1 cellular context compared by ENCODE assay signal in genomic region chr20:4136078-4136966, GRCh38.
TF ChIP-seq lines count a peak whose summit lies in the region.

No MANE protein-coding gene starts in this region.

TF ChIP-seq in HepG2, 621 proteins besides CTCF, POLR2A, EP300 and RAD21 (continued from another document and continues in another):
- TF ChIP-seq ZFP36 (IDR thresholded peaks at IDR 0.05; ENCODE audit: borderline replicate concordance, low read depth, low read length, partially characterized antibody): no peak
- no peak for TF ChIP-seq ZNF557 (CRISPR knock-in tag; IDR thresholded peaks at IDR 0.05)
- TF ChIP-seq KLF9 (CRISPR knock-in tag; IDR thresholded peaks at IDR 0.05; ENCODE audit: low read depth): no peak
- TF ChIP-seq ZNF83 (CRISPR knock-in tag; IDR thresholded peaks at IDR 0.05; ENCODE audit: borderline replicate concordance): no peak
- no peak for TF ChIP-seq NFE2L2 (IDR thresholded peaks at IDR 0.05; ENCODE audit: low read length)
- TF ChIP-seq FOXM1 (CRISPR knock-in tag; IDR thresholded peaks at IDR 0.05): no peak
- no peak for TF ChIP-seq ZNF7 (CRISPR knock-in tag; IDR thresholded peaks at IDR 0.05)
- TF ChIP-seq FOXA3 (CRISPR knock-in tag; IDR thresholded peaks at IDR 0.05): peak; percentile 78
- TF ChIP-seq RXRA (CRISPR knock-in tag; IDR thresholded peaks at IDR 0.05): peak; percentile 66
- TF ChIP-seq PLSCR1 (CRISPR knock-in tag; IDR thresholded peaks at IDR 0.05; ENCODE audit: borderline replicate concordance): no peak
- no peak for TF ChIP-seq PAX8 (CRISPR knock-in tag; IDR thresholded peaks at IDR 0.05; ENCODE audit: borderline replicate concordance)
- no peak for TF ChIP-seq CREM (IDR thresholded peaks at IDR 0.05)
- TF ChIP-seq CREM (CRISPR knock-in tag; IDR thresholded peaks at IDR 0.05): no peak
- peak; percentile 42; the same call in 1 of the 2 replicates for TF ChIP-seq HDAC2 (CRISPR knock-in tag; IDR thresholded peaks at IDR 0.05)
- no peak for TF ChIP-seq SCMH1 (CRISPR knock-in tag; IDR thresholded peaks at IDR 0.05; ENCODE audit: borderline replicate concordance)
- TF ChIP-seq ZUFSP (CRISPR knock-in tag; IDR thresholded peaks at IDR 0.05; ENCODE audit: borderline replicate concordance): no peak
- TF ChIP-seq ATF1 (CRISPR knock-in tag; IDR thresholded peaks at IDR 0.05): no peak
- TF ChIP-seq HMG20B (CRISPR knock-in tag; conservative IDR thresholded peaks at IDR 0.05): 0 out of 2 replicates have a peak, but pooled peaks have one; percentile 28
- TF ChIP-seq CEBPG (CRISPR knock-in tag; IDR thresholded peaks at IDR 0.05): peak; percentile 88
- TF ChIP-seq ZNF710 (CRISPR knock-in tag; IDR thresholded peaks at IDR 0.05; ENCODE audit: borderline replicate concordance): 0 out of 2 replicates have a peak, but pooled peaks have one; percentile 70
- TF ChIP-seq ZNF362 (CRISPR knock-in tag; IDR thresholded peaks at IDR 0.05; ENCODE audit: borderline replicate concordance): no peak; the same call in 1 of the 2 replicates
- TF ChIP-seq ZNF629 (CRISPR knock-in tag; conservative IDR thresholded peaks at IDR 0.05): no peak
- TF ChIP-seq ARNTL (CRISPR knock-in tag; IDR thresholded peaks at IDR 0.05): no peak
- 0 out of 2 replicates have a peak, but pooled peaks have one; percentile 2 for TF ChIP-seq ZNF546 (CRISPR knock-in tag; conservative IDR thresholded peaks at IDR 0.05)
- TF ChIP-seq ZNF280B (CRISPR knock-in tag; IDR thresholded peaks at IDR 0.05; ENCODE audit: borderline replicate concordance): 0 out of 2 replicates have a peak, but pooled peaks have one; percentile 42
- peak; percentile 90 for TF ChIP-seq PTBP1 (IDR thresholded peaks at IDR 0.05; ENCODE audit: low read depth, low read length, poor library complexity, severe bottlenecking)
- 0 out of 2 replicates have a peak, but pooled peaks have one; percentile 20 for TF ChIP-seq YEATS2 (CRISPR knock-in tag; IDR thresholded peaks at IDR 0.05; ENCODE audit: borderline replicate concordance)
- no peak for TF ChIP-seq ZNF784 (CRISPR knock-in tag; IDR thresholded peaks at IDR 0.05; ENCODE audit: borderline replicate concordance)
- TF ChIP-seq ARID2 (CRISPR knock-in tag; IDR thresholded peaks at IDR 0.05; ENCODE audit: borderline replicate concordance): no peak
- TF ChIP-seq HNF4G (IDR thresholded peaks at IDR 0.05; ENCODE audit: borderline replicate concordance, low read depth, low read length): no peak
- no peak for TF ChIP-seq HNF4G (CRISPR knock-in tag; IDR thresholded peaks at IDR 0.05; ENCODE audit: borderline replicate concordance, low read depth)
- no peak for TF ChIP-seq NBN (conservative IDR thresholded peaks at IDR 0.05)
- no peak for TF ChIP-seq ZNF749 (CRISPR knock-in tag; IDR thresholded peaks at IDR 0.05; ENCODE audit: borderline replicate concordance)
- peak; percentile 62 for TF ChIP-seq ZBTB21 (CRISPR knock-in tag; IDR thresholded peaks at IDR 0.05)
- no peak for TF ChIP-seq POLR2AphosphoS5 (IDR thresholded peaks at IDR 0.05; ENCODE audit: low read depth, low read length)
- TF ChIP-seq SP5 (CRISPR knock-in tag; IDR thresholded peaks at IDR 0.05; ENCODE audit: borderline replicate concordance, low read depth): peak; percentile 62; the same call in 1 of the 2 replicates
- TF ChIP-seq ZFP36L2 (CRISPR knock-in tag; IDR thresholded peaks at IDR 0.05): no peak
- TF ChIP-seq ZMAT3 (CRISPR knock-in tag; conservative IDR thresholded peaks at IDR 0.05): no peak
- no peak for TF ChIP-seq YEATS4 (CRISPR knock-in tag; IDR thresholded peaks at IDR 0.05; ENCODE audit: borderline replicate concordance)
- 0 out of 3 replicates have a peak, but pooled peaks have one; percentile 6 for TF ChIP-seq MXI1 (IDR thresholded peaks at IDR 0.05; ENCODE audit: borderline replicate concordance, low read depth, low read length)
- no peak for TF ChIP-seq FUBP1 (CRISPR knock-in tag; IDR thresholded peaks at IDR 0.05; ENCODE audit: borderline replicate concordance)
- TF ChIP-seq THAP9 (CRISPR knock-in tag; IDR thresholded peaks at IDR 0.05; ENCODE audit: borderline replicate concordance): 0 out of 2 replicates have a peak, but pooled peaks have one; percentile 13
- no peak for TF ChIP-seq AKNA (CRISPR knock-in tag; IDR thresholded peaks at IDR 0.05; ENCODE audit: borderline replicate concordance)
- no peak for TF ChIP-seq CREBL2 (CRISPR knock-in tag; IDR thresholded peaks at IDR 0.05; ENCODE audit: borderline replicate concordance)
- no peak; the same call in 1 of the 2 replicates for TF ChIP-seq RXRB (CRISPR knock-in tag; IDR thresholded peaks at IDR 0.05; ENCODE audit: borderline replicate concordance)
- no peak for TF ChIP-seq KAT8 (CRISPR knock-in tag; IDR thresholded peaks at IDR 0.05)
